ENCODE assay signal across 8 cellular contexts in genomic region chr1:51518033-51518729, GRCh38. TPM values are rescaled to one million over a fixed set of nuclear protein-coding genes. Genes with fewer than 3 reads are reported as not detected.
DNase-seq lines count a peak whose midpoint lies in the region; ATAC-seq and TF ChIP-seq lines count a peak whose summit lies in the region.

No MANE protein-coding gene starts in this region.

- H3K4me1 Mint-ChIP-seq in activated naive CD4-positive, alpha-beta T cell treated with anti-CD3 and anti-CD28 coated beads for 36 hours (ENCODE audit: low read depth), result peaks cover 50% of the 10 kb centered on the region
- peaks cover 21% of the 10 kb centered on the region for H3K4me1 Mint-ChIP-seq in glutamatergic neuron (ENCODE audit: low read depth, unreplicated experiment)

- H3K27ac Mint-ChIP-seq in activated naive CD4-positive, alpha-beta T cell treated with anti-CD3 and anti-CD28 coated beads for 36 hours, result peak overlapping the region; percentile 84
- peak overlapping the region; percentile 13 for H3K27ac Mint-ChIP-seq in glutamatergic neuron (ENCODE audit: unreplicated experiment)

- peak; percentile 52 for DNase-seq in ACHN
- DNase-seq in PC-9, result peak; percentile 50 to 75
- DNase-seq in activated naive CD4-positive, alpha-beta T cell treated with anti-CD3 and anti-CD28 coated beads for 36 hours, result peak; percentile 63
- peak; percentile 27 for DNase-seq in glutamatergic neuron
- peak in 34 of 56 donors; percentile 4 to 69 (median 33) for DNase-seq in nucleus accumbens (lab: John Stamatoyannopoulos, UW)

- no peaks in the 10 kb centered on the region for H3K9me3 ChIP-seq in PC-9 (ENCODE audit: insufficient read depth, low read depth)

- peak overlapping the region; percentile 72 for H3K27ac ChIP-seq in PC-9

- no peaks in the 10 kb centered on the region for H3K27me3 ChIP-seq in PC-9 (ENCODE audit: insufficient read depth, low read depth)

- H3K27me3 Mint-ChIP-seq in activated naive CD4-positive, alpha-beta T cell treated with anti-CD3 and anti-CD28 coated beads for 36 hours (ENCODE audit: low read depth), result no peaks in the 10 kb centered on the region
- H3K27me3 Mint-ChIP-seq in glutamatergic neuron (ENCODE audit: unreplicated experiment), result peaks cover 1% of the 10 kb centered on the region

- CTCF ChIA-PET in PC-9 (lab: Charles Lee), result interaction anchor here (0.6 to 0.7 kb wide), 2 partner anchors 17 to 221 kb away, joined by 4 to 9 read pairs; no protein-coding TSS in a partner anchor
- CTCF ChIA-PET in activated naive CD4-positive, alpha-beta T cell treated with anti-CD3 and anti-CD28 coated beads for 36 hours (lab: Charles Lee), result interaction anchor here (1.3 kb wide), 1 partner anchor 9 kb away, joined by 3 read pairs; no protein-coding TSS in a partner anchor

- peaks cover 34% of the 10 kb centered on the region; the same call in 1 of the 2 replicates for H3F3A ChIP-seq in PC-9 (ENCODE audit: insufficient read depth, low read depth)

- BruUV-seq in PC-9 (replicated peaks; lab: Mats Ljungman, UMichigan), result no TSS peak

- peak; percentile 36 for ATAC-seq in GM18498 (IDR thresholded peaks at IDR 0.05; ENCODE audit: unreplicated experiment)
- peak; percentile 36 for ATAC-seq in HG03342 (IDR thresholded peaks at IDR 0.05; ENCODE audit: unreplicated experiment)
- ATAC-seq in GM18870 (IDR thresholded peaks at IDR 0.05; ENCODE audit: unreplicated experiment), result no peak

- no peaks in the 10 kb centered on the region for H4K20me1 ChIP-seq in PC-9 (ENCODE audit: insufficient read depth)

- peak overlapping the region; percentile 87 for H3K4me3 Mint-ChIP-seq in activated naive CD4-positive, alpha-beta T cell treated with anti-CD3 and anti-CD28 coated beads for 36 hours
- H3K4me3 Mint-ChIP-seq in glutamatergic neuron (ENCODE audit: unreplicated experiment), result peak overlapping the region; percentile 95

- no peaks in the 10 kb centered on the region for H3K9me3 Mint-ChIP-seq in activated naive CD4-positive, alpha-beta T cell treated with anti-CD3 and anti-CD28 coated beads for 36 hours
- no peaks in the 10 kb centered on the region for H3K9me3 Mint-ChIP-seq in glutamatergic neuron (ENCODE audit: unreplicated experiment)

- in situ Hi-C loops in ACHN (cut with HindIII; ENCODE audit: low pct_ligation_motif_present, low pct_unique_long_range_greater_than_20kb, low sequenced_read_pairs), result no loop called here

- TF ChIP-seq CTCF in PC-9 (conservative IDR thresholded peaks at IDR 0.05) (no peak), glutamatergic neuron (IDR thresholded peaks at IDR 0.05; ENCODE audit: partially characterized antibody, unreplicated experiment) (no peak)

- peak overlapping the region; percentile 90 for H2AFZ ChIP-seq in PC-9

- H3K36me3 Mint-ChIP-seq in activated naive CD4-positive, alpha-beta T cell treated with anti-CD3 and anti-CD28 coated beads for 36 hours (ENCODE audit: low read depth), result peaks cover 5% of the 10 kb centered on the region
- peaks cover 7% of the 10 kb centered on the region for H3K36me3 Mint-ChIP-seq in glutamatergic neuron (ENCODE audit: unreplicated experiment)

- intact Hi-C loops in PC-9 (cut with micrococcal nuclease; ENCODE audit: unreplicated experiment), result loop anchor here (2.0 kb wide), 2 partner anchors 41 to 49 kb away; no protein-coding TSS in a partner anchor
- intact Hi-C loops in activated naive CD4-positive, alpha-beta T cell treated with anti-CD3 and anti-CD28 coated beads for 36 hours (cut with micrococcal nuclease), result loop anchor here (1.0 to 5.0 kb wide), 7 partner anchors 17 to 849 kb away; partner anchors contain the start of genes CC2D1B, NRDC, OSBPL9 and RNF11

- H3K4me2 ChIP-seq in PC-9, result peak overlapping the region; percentile 91

- H3K4me1 ChIP-seq in PC-9 (replicated peaks; ENCODE audit: insufficient read depth), result peaks cover 42% of the 10 kb centered on the region

- peak overlapping the region; percentile 100 for H3K4me3 ChIP-seq in PC-9

- POLR2A ChIA-PET in PC-9 (lab: Charles Lee; ENCODE audit: unreplicated experiment), result interaction anchor here (0.6 to 0.8 kb wide), 3 partner anchors 10 to 130 kb away, joined by 3 to 5 read pairs (median 4); no protein-coding TSS in a partner anchor

- peaks cover 53% of the 10 kb centered on the region for H3K79me2 ChIP-seq in PC-9 (ENCODE audit: low read depth)

- no peaks in the 10 kb centered on the region for H3K36me3 ChIP-seq in PC-9 (ENCODE audit: low read depth)

- H3K9me2 ChIP-seq in PC-9 (ENCODE audit: insufficient read depth), result no peaks in the 10 kb centered on the region

RNA-seq across cellular contexts. Expression of gene EPS15, which starts 0.9 kb away (rescaled TPM):
- total RNA-seq in PC-9 (2021) (60.1 and 61.0 TPM in 2 replicates), glutamatergic neuron (ENCODE audit: unreplicated experiment) (139 TPM)
- 10 to 100 TPM; 56.0 to 57.0 TPM for total RNA-seq in activated naive CD4-positive, alpha-beta T cell treated with anti-CD3 and anti-CD28 coated beads for 36 hours
